In the genomic region with DNA sequence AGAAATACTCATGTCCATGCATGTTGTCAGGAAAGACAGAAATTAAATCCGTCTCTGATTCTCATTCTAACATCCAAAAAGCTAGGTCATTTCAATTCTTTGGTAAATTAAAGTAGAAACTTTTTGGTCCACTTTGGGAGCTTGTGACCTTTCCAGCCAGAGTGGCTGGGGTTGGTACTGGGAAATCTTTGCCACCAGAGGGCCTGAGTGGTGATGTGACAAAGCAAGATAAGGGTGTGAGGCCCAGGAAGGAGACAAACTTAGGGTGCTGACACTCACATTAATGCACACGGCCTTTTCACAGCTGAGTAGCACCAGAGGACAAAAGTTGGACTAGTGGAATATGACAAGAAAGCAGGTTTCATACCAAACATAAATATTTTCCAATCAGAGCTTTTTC, we compare ENCODE assay signal across 10 cellular contexts.
A peak's percentile ranks its signal among the peaks of the same experiment; 100 is the strongest.
DNase-seq lines count a peak whose midpoint lies in the region; ATAC-seq, FAIRE-seq and TF ChIP-seq lines count a peak whose summit lies in the region.
"Had no signal": no experiment of that assay in that cellular context is flagged by ENCODE, and none has a peak within 500 bp of the region (broad histone marks: within the 10 kb centered on the region; RNA-seq: fewer than 3 reads in every experiment).

No MANE protein-coding gene starts in this region.

- H3K4me3 ChIP-seq in HFF-Myc (replicated peaks; ENCODE audit: low read depth, low read length) (no peak overlapping the region), HepG2 (replicated peaks in 1 of 3; ENCODE audit: insufficient read depth in 1 of 3, low read depth in 2 of 3, low read length in 3 of 3) (no peak overlapping the region), gastrocnemius medialis (no peak overlapping the region)
- H3K4me3 ChIP-seq: PC-9, sigmoid colon had no signal

- intact Hi-C loops in activated CD4-positive, alpha-beta memory T cell treated with anti-CD3 and anti-CD28 coated beads for 36 hours (cut with micrococcal nuclease) = loop anchor here (1.0 to 2.0 kb wide), 2 partner anchors 184 to 331 kb away; no protein-coding TSS in a partner anchor
- intact Hi-C loops in HepG2 (cut with micrococcal nuclease; ENCODE audit: unreplicated experiment) = loop anchor here (1.0 to 2.0 kb wide), 2 partner anchors 184 to 341 kb away; no protein-coding TSS in a partner anchor
- intact Hi-C loops in gastrocnemius medialis (cut with DNase I; ENCODE audit: low total_unique reads) = loop anchor here (1.0 to 2.0 kb wide), 2 partner anchors 184 to 341 kb away; no protein-coding TSS in a partner anchor

- no peak overlapping the region for H3K9ac ChIP-seq in HepG2 (ENCODE audit: insufficient read depth, low read depth, low read length)

- no peaks in the 10 kb centered on the region for H3K9me3 Mint-ChIP-seq in activated CD4-positive, alpha-beta memory T cell treated with anti-CD3 and anti-CD28 coated beads for 36 hours

- no peak for TF ChIP-seq RAD21 in HepG2 (CRISPR knock-in tag; IDR thresholded peaks at IDR 0.05)

- ATAC-seq in HepG2 = peak; percentile 78
- no peak for ATAC-seq in gastrocnemius medialis
- ATAC-seq in GM21390 (IDR thresholded peaks at IDR 0.05; ENCODE audit: unreplicated experiment) = no peak

- WGBS in HepG2 (ENCODE audit: low lambda C conversion rate) = 0% methylated on average over 2 of the region's 2 CpGs

- H3K4me1 ChIP-seq in HepG2 (ENCODE audit: insufficient read depth, low read length) = no peaks in the 10 kb centered on the region
- H3K4me1 ChIP-seq in gastrocnemius medialis = peaks cover 0 to 7% of the 10 kb centered on the region in 2 donors

- BruUV-seq in HepG2 (replicated peaks; lab: Mats Ljungman, UMichigan) = no TSS peak

- TF ChIP-seq CTCF in D721Med (IDR thresholded peaks at IDR 0.05; ENCODE audit: insufficient read depth, missing control alignments) = peak; percentile 3
- TF ChIP-seq CTCF in HFF-Myc (IDR thresholded peaks at IDR 0.05; ENCODE audit: low read depth, low read length, missing control alignments) = peak; percentile 32
- peak; percentile 32; the same call in 1 of the 2 replicates for TF ChIP-seq CTCF in HepG2 (CRISPR knock-in tag; IDR thresholded peaks at IDR 0.05)
- no peak for TF ChIP-seq CTCF in gastrocnemius medialis (IDR thresholded peaks at IDR 0.05 in 4 of 5, conservative IDR thresholded peaks at IDR 0.05 in 1 of 5)

- no peaks in the 10 kb centered on the region for H3K79me2 ChIP-seq in HepG2 (ENCODE audit: insufficient read depth, low read length)

- H4K20me1 ChIP-seq in HepG2 (ENCODE audit: insufficient read depth, low read length) = no peaks in the 10 kb centered on the region

- no peak overlapping the region for H2AFZ ChIP-seq in HepG2 (ENCODE audit: low read length)
- H2AFZ ChIP-seq: PC-9 had no signal

- H3K27ac Mint-ChIP-seq in activated CD4-positive, alpha-beta memory T cell treated with anti-CD3 and anti-CD28 coated beads for 36 hours = no peak overlapping the region

- peak; percentile 56 for FAIRE-seq in D721Med (lab: Jason Lieb, UNC)
- no peak for FAIRE-seq in HepG2 (lab: Jason Lieb, UNC)

- H3K9me3 ChIP-seq in HepG2 (ENCODE audit: low read length) (no peaks in the 10 kb centered on the region), gastrocnemius medialis (no peaks in the 10 kb centered on the region)
- H3K9me3 ChIP-seq: sigmoid colon had no signal

- peaks cover 1% of the 10 kb centered on the region for H3K27me3 Mint-ChIP-seq in activated CD4-positive, alpha-beta memory T cell treated with anti-CD3 and anti-CD28 coated beads for 36 hours

- POLR2A ChIA-PET in activated CD4-positive, alpha-beta memory T cell treated with anti-CD3 and anti-CD28 coated beads for 36 hours (lab: Charles Lee) = interaction anchor here (0.9 kb wide), 1 partner anchor 185 kb away, joined by 5 read pairs; no protein-coding TSS in a partner anchor
- POLR2A ChIA-PET in HepG2 (lab: Yijun Ruan, JAX) = no interaction called here

- H3K27me3 ChIP-seq in HepG2 (ENCODE audit: control insufficient read depth in 1 of 2, insufficient read depth in 2 of 2, low read length in 2 of 2) = no peaks in the 10 kb centered on the region
- no peaks in the 10 kb centered on the region for H3K27me3 ChIP-seq in gastrocnemius medialis
- H3K27me3 ChIP-seq: sigmoid colon had no signal

- TF ChIP-seq POLR2A in HepG2 (IDR thresholded peaks at IDR 0.05; ENCODE audit: insufficient read depth in 1 of 2, low read depth in 2 of 2, low read length in 2 of 2) (no peak), gastrocnemius medialis (IDR thresholded peaks at IDR 0.05) (no peak)

- no peaks in the 10 kb centered on the region for H3K36me3 ChIP-seq in HepG2 (replicated peaks in 1 of 2; ENCODE audit: control insufficient read depth in 1 of 2, insufficient read depth in 2 of 2, low read length in 2 of 2)
- no peaks in the 10 kb centered on the region for H3K36me3 ChIP-seq in gastrocnemius medialis
- H3K36me3 ChIP-seq: sigmoid colon had no signal

- H3K27ac ChIP-seq in HepG2 (ENCODE audit: extremely low read length, insufficient read depth, low read length) (no peak overlapping the region), gastrocnemius medialis (no peak overlapping the region)
- H3K27ac ChIP-seq: PC-9, sigmoid colon had no signal

- no peak overlapping the region for H3K4me2 ChIP-seq in HepG2 (ENCODE audit: low read depth, low read length)
- H3K4me2 ChIP-seq: PC-9 had no signal

- no peaks in the 10 kb centered on the region for H3K4me1 Mint-ChIP-seq in activated CD4-positive, alpha-beta memory T cell treated with anti-CD3 and anti-CD28 coated beads for 36 hours (ENCODE audit: low read depth)

- in situ Hi-C loops in HepG2 (cut with HindIII; ENCODE audit: extremely low pct_ligation_motif_present, low pct_unique_long_range_greater_than_20kb) (loop anchor here (10.0 kb wide), 1 partner anchor 341 kb away; no protein-coding TSS in a partner anchor), gastrocnemius medialis (cut with MboI; ENCODE audit: low sequenced_read_pairs in 4 of 4) (loop anchor here in 3 of 4 donors (5.0 to 10.0 kb wide), 2 partner anchors 183 to 341 kb away; no protein-coding TSS in a partner anchor)

- no peaks in the 10 kb centered on the region for H3K36me3 Mint-ChIP-seq in activated CD4-positive, alpha-beta memory T cell treated with anti-CD3 and anti-CD28 coated beads for 36 hours

- CTCF ChIA-PET in activated CD4-positive, alpha-beta memory T cell treated with anti-CD3 and anti-CD28 coated beads for 36 hours (lab: Charles Lee) = interaction anchor here (0.6 to 9.8 kb wide), 26 partner anchors 10 to 820 kb away, joined by 3 to 238 read pairs (median 6); a partner anchor contains a TSS
- CTCF ChIA-PET in HepG2 (lab: Yijun Ruan, JAX; ENCODE audit: low intra/inter-chr PET ratio, low total read pairs) = interaction anchor here (1.4 to 1.9 kb wide), 2 partner anchors 185 to 413 kb away, joined by 3 to 23 read pairs; no protein-coding TSS in a partner anchor

- no peak for DNase-seq in D721Med (ENCODE audit: insufficient read length, low spot score)
- DNase-seq in HFF-Myc (ENCODE audit: extremely low read depth, low read depth) = no peak
- DNase-seq in activated CD4-positive, alpha-beta memory T cell treated with anti-CD3 and anti-CD28 coated beads for 36 hours = peak; percentile 13
- DNase-seq in HepG2 (ENCODE audit: low spot score) = no peak
- DNase-seq in gastrocnemius medialis = no peak
- no peak for DNase-seq in stimulated activated CD8-positive, alpha-beta memory T cell treated with anti-CD3 and anti-CD28 coated beads, Interleukin-4, amount 100 ng/mL, for 48 hours
- no peak for DNase-seq in NCI-H1436 (lab: John Stamatoyannopoulos, UW)
- DNase-seq: sigmoid colon had no signal

- TF ChIP-seq EP300 in HepG2 (IDR thresholded peaks at IDR 0.05; ENCODE audit: low read depth in 2 of 2, low read length in 2 of 2) (no peak), HepG2 (CRISPR knock-in tag; IDR thresholded peaks at IDR 0.05; ENCODE audit: borderline replicate concordance) (no peak)

- H3K4me3 Mint-ChIP-seq in activated CD4-positive, alpha-beta memory T cell treated with anti-CD3 and anti-CD28 coated beads for 36 hours = no peak overlapping the region

TF ChIP-seq in HepG2, 621 proteins besides CTCF, POLR2A, EP300 and RAD21 (continues in another document):
- TF ChIP-seq, protein P1, sequence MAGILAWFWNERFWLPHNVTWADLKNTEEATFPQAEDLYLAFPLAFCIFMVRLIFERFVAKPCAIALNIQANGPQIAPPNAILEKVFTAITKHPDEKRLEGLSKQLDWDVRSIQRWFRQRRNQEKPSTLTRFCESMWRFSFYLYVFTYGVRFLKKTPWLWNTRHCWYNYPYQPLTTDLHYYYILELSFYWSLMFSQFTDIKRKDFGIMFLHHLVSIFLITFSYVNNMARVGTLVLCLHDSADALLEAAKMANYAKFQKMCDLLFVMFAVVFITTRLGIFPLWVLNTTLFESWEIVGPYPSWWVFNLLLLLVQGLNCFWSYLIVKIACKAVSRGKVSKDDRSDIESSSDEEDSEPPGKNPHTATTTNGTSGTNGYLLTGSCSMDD (CRISPR knock-in tag; IDR thresholded peaks at IDR 0.05) = no peak
- TF ChIP-seq, protein P2, sequence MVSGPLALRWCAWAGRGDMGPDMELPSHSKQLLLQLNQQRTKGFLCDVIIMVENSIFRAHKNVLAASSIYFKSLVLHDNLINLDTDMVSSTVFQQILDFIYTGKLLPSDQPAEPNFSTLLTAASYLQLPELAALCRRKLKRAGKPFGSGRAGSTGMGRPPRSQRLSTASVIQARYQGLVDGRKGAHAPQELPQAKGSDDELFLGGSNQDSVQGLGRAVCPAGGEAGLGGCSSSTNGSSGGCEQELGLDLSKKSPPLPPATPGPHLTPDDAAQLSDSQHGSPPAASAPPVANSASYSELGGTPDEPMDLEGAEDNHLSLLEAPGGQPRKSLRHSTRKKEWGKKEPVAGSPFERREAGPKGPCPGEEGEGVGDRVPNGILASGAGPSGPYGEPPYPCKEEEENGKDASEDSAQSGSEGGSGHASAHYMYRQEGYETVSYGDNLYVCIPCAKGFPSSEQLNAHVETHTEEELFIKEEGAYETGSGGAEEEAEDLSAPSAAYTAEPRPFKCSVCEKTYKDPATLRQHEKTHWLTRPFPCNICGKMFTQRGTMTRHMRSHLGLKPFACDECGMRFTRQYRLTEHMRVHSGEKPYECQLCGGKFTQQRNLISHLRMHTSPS (CRISPR knock-in tag; IDR thresholded peaks at IDR 0.05; ENCODE audit: low read depth) = no peak

Comparison
In these comparisons a context has a peak if more than half of its experiments do, and no peak if none do; other contexts are left out.
1. CTCF ChIP-seq: peak in D721Med (single experiment), HFF-Myc (single experiment) and HepG2 (single experiment); none in gastrocnemius medialis (0 of 5).